Comparison of ENCODE assay signal across 9 cellular contexts in genomic region chr4:143515905-143516304, GRCh38. TPM values are rescaled to one million over a fixed set of nuclear protein-coding genes. Genes with fewer than 3 reads are reported as not detected.
DNase-seq lines count a peak whose midpoint lies in the region; ATAC-seq and TF ChIP-seq lines count a peak whose summit lies in the region.
"Had no signal": no experiment of that assay in that cellular context is flagged by ENCODE, and none has a peak within 500 bp of the region (broad histone marks: within the 10 kb centered on the region; RNA-seq: fewer than 3 reads in every experiment).

No MANE protein-coding gene starts in this region.

- H3K4me3 ChIP-seq in GM06990 (replicated peaks; ENCODE audit: low read depth, low read length) (peak overlapping the region; percentile 92), OCI-LY7 (ENCODE audit: low read depth, low read length, poor library complexity, severe bottlenecking) (peak overlapping the region; percentile 96), endocrine pancreas (ENCODE audit: control insufficient read depth, insufficient read depth, low read length) (peak overlapping the region; percentile 96), transverse colon (peak overlapping the region in 1 of 4 donors; percentile 90), mesendoderm (ENCODE audit: low read length) (no peak overlapping the region)
- H3K4me3 ChIP-seq: lung had no signal

- CTCF ChIA-PET in OCI-LY7 (lab: Charles Lee; ENCODE audit: unreplicated experiment): no interaction called here

- TF ChIP-seq POLR2A in transverse colon (IDR thresholded peaks at IDR 0.05): no peak

- H3K9ac ChIP-seq in endocrine pancreas (ENCODE audit: control insufficient read depth, insufficient read depth, low read length) (no peak overlapping the region), mesendoderm (ENCODE audit: low read length) (no peak overlapping the region)

- H3K9me3 ChIP-seq in OCI-LY7 (ENCODE audit: low read length) (no peaks in the 10 kb centered on the region), endocrine pancreas (ENCODE audit: control insufficient read depth, low read length) (no peaks in the 10 kb centered on the region), transverse colon (no peaks in the 10 kb centered on the region)

- H3K4me3 Mint-ChIP-seq in osteocyte (ENCODE audit: unreplicated experiment): peak overlapping the region; percentile 99

- H4K8ac ChIP-seq in mesendoderm (ENCODE audit: low read depth, low read length): no peak overlapping the region

- ATAC-seq in HG02571 (IDR thresholded peaks at IDR 0.05; ENCODE audit: unreplicated experiment): no peak

- in situ Hi-C loops in transverse colon (cut with MboI; ENCODE audit: low pct_ligation_motif_present in 1 of 4, low pct_unique_long_range_greater_than_20kb in 1 of 4, low sequenced_read_pairs in 3 of 4): loop anchor here in 1 of 4 donors (25.0 kb wide), 1 partner anchor 1596 kb away; no protein-coding TSS in a partner anchor

- no peak overlapping the region for H3K27ac ChIP-seq in OCI-LY7 (ENCODE audit: low read depth, low read length, poor library complexity, severe bottlenecking)
- peak overlapping the region in 2 of 4 donors; percentile 96 to 99 for H3K27ac ChIP-seq in transverse colon
- no peak overlapping the region for H3K27ac ChIP-seq in mesendoderm (ENCODE audit: low read depth, low read length)

- no peak overlapping the region for H2AK5ac ChIP-seq in mesendoderm (ENCODE audit: low read length)

- no peak overlapping the region for H3K18ac ChIP-seq in mesendoderm (ENCODE audit: low read length)

- no peak overlapping the region for H2BK15ac ChIP-seq in mesendoderm (replicated peaks; ENCODE audit: low read depth)

- H4K20me1 ChIP-seq in OCI-LY7 (ENCODE audit: insufficient read depth, low read length): peaks cover 56% of the 10 kb centered on the region

- H3K9me3 Mint-ChIP-seq in osteocyte (ENCODE audit: unreplicated experiment): no peaks in the 10 kb centered on the region

- no TSS peak for BruUV-seq in OCI-LY7 (replicated peaks; lab: Mats Ljungman, UMichigan)

- no peaks in the 10 kb centered on the region for H3K27me3 Mint-ChIP-seq in osteocyte (ENCODE audit: unreplicated experiment)

- H2BK120ac ChIP-seq in mesendoderm (ENCODE audit: low read depth, low read length): no peak overlapping the region

- TF ChIP-seq CTCF in GM06990 (IDR thresholded peaks at IDR 0.05; ENCODE audit: insufficient read depth, low read length, poor library complexity, severe bottlenecking) (no peak), OCI-LY7 (conservative IDR thresholded peaks at IDR 0.05; ENCODE audit: low read length) (no peak), osteocyte (IDR thresholded peaks at IDR 0.05) (no peak), transverse colon (IDR thresholded peaks at IDR 0.05) (no peak)

- POLR2A ChIA-PET in OCI-LY7 (lab: Charles Lee): interaction anchor here (0.7 to 0.8 kb wide), 2 partner anchors 172 to 235 kb away, joined by 3 to 4 read pairs; no protein-coding TSS in a partner anchor

- DNase-seq in GM06990 (ENCODE audit: extremely low read depth, insufficient read length) (no peak), OCI-LY7 (ENCODE audit: low spot score) (no peak), osteocyte (ENCODE audit: extremely low spot score, unreplicated experiment) (no peak), NCI-H187 (lab: John Stamatoyannopoulos, UW) (no peak), transverse colon (no peak), mesendoderm (no peak)

- no peak overlapping the region for H2BK5ac ChIP-seq in mesendoderm (ENCODE audit: low read length)

- no peak overlapping the region for H3K4ac ChIP-seq in mesendoderm (ENCODE audit: low read depth, low read length)

- no peaks in the 10 kb centered on the region for H3K27me3 ChIP-seq in GM06990 (replicated peaks; ENCODE audit: control insufficient read depth, insufficient read depth, low read length)
- H3K27me3 ChIP-seq in endocrine pancreas (ENCODE audit: control insufficient read depth, insufficient read depth, low read length): no peaks in the 10 kb centered on the region
- no peaks in the 10 kb centered on the region for H3K27me3 ChIP-seq in transverse colon
- no peaks in the 10 kb centered on the region for H3K27me3 ChIP-seq in mesendoderm (ENCODE audit: insufficient read depth, low read length, poor library complexity)

- intact Hi-C loops in OCI-LY7 (cut with micrococcal nuclease; ENCODE audit: unreplicated experiment) (no loop called here), transverse colon (cut with DNase I; ENCODE audit: low total_unique reads) (no loop called here)

- H3K56ac ChIP-seq in mesendoderm (ENCODE audit: low read length): no peak overlapping the region

- H2AFZ ChIP-seq in OCI-LY7 (ENCODE audit: low read length): no peak overlapping the region

- no peaks in the 10 kb centered on the region for H3K9me2 ChIP-seq in OCI-LY7 (ENCODE audit: insufficient read depth, low read length)

- H4K5ac ChIP-seq in mesendoderm (ENCODE audit: low read length): no peak overlapping the region

- H3K27ac Mint-ChIP-seq in osteocyte (ENCODE audit: unreplicated experiment): peak overlapping the region; percentile 23

- H3K4me2 ChIP-seq in OCI-LY7 (ENCODE audit: low read length): peak overlapping the region; percentile 95
- no peak overlapping the region for H3K4me2 ChIP-seq in mesendoderm (ENCODE audit: low read length)

- H3K79me2 ChIP-seq in OCI-LY7 (ENCODE audit: insufficient read depth, low read depth, low read length): peaks cover 75% of the 10 kb centered on the region
- H3K79me2 ChIP-seq in mesendoderm (ENCODE audit: control insufficient read depth, insufficient read depth, low read length): peaks cover 38% of the 10 kb centered on the region

- H3K36me3 ChIP-seq in GM06990 (ENCODE audit: control insufficient read depth, insufficient read depth, low read length) (no peaks in the 10 kb centered on the region; the same call in 1 of the 2 replicates), OCI-LY7 (ENCODE audit: insufficient read depth, low read length) (peaks cover 66% of the 10 kb centered on the region), endocrine pancreas (ENCODE audit: control insufficient read depth, insufficient read depth, low read length) (peaks cover 3% of the 10 kb centered on the region), transverse colon (peaks cover 0 to 7% (median 0%) of the 10 kb centered on the region in 4 donors), mesendoderm (ENCODE audit: control insufficient read depth, insufficient read depth, low read length) (peaks cover 1% of the 10 kb centered on the region)

- H3K79me1 ChIP-seq in mesendoderm (ENCODE audit: low read length): peaks cover 5% of the 10 kb centered on the region

- no peak for TF ChIP-seq EP300 in transverse colon (IDR thresholded peaks at IDR 0.05; ENCODE audit: low read depth)

- H3K4me1 ChIP-seq in OCI-LY7 (ENCODE audit: insufficient read depth, low read length, poor library complexity, severe bottlenecking) (peaks cover 46% of the 10 kb centered on the region), endocrine pancreas (ENCODE audit: control insufficient read depth, insufficient read depth, low read length) (peaks cover 41% of the 10 kb centered on the region), transverse colon (peaks cover 18 to 51% (median 26%) of the 10 kb centered on the region in 4 donors), mesendoderm (ENCODE audit: control insufficient read depth, low read depth, low read length) (no peaks in the 10 kb centered on the region)

- peaks cover 33% of the 10 kb centered on the region for H3K36me3 Mint-ChIP-seq in osteocyte (ENCODE audit: unreplicated experiment)

- no peak overlapping the region for H3K23ac ChIP-seq in mesendoderm (ENCODE audit: low read length)

- peaks cover 32% of the 10 kb centered on the region for H3K4me1 Mint-ChIP-seq in osteocyte (ENCODE audit: unreplicated experiment)

RNA-seq across cellular contexts. Expression of gene SMARCA5, which starts 2.4 kb away (rescaled TPM):
- 52.4 and 63.4 TPM in 2 replicates for total RNA-seq in OCI-LY7 (2014; rRNA removed; shearing (Covaris generic))
- 82.2 and 82.3 TPM in 2 replicates for total RNA-seq in OCI-LY7 (2022)
- total RNA-seq in osteocyte: 51.1 and 56.2 TPM in 2 replicates
- total RNA-seq in transverse colon: 10 to 100 TPM; 12.3 to 44.1 (median 29.8) TPM
- polyA plus RNA-seq in mesendoderm (2013, experiment 1 of 2): 75.9 TPM
- 76.8 TPM for polyA plus RNA-seq in mesendoderm (2013, experiment 2 of 2)
